9 cellular contexts compared by ENCODE assay signal in the genomic region with DNA sequence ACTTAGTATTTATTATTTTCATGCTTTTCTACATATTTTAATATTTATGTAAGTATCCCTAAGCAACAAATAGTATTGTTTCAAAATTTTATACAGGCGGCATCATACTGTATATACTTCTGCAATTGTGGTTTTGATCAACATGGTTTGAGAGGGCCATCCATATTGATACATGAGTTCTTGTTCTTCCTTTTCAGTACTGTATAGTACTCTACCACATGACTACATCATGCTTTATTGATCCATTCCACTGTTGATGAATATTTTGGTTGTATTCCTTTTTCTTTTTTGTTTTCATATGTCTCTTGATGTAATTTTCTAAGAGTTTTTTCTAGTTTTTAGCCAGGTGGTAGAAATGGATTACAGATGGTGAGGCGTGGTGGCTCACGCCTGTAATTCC.
"Had no signal": no experiment of that assay in that cellular context is flagged by ENCODE, and none has a peak within 500 bp of the region (broad histone marks: within the 10 kb centered on the region; RNA-seq: fewer than 3 reads in every experiment).

No MANE protein-coding gene starts in this region.

- H3K27ac ChIP-seq: HL-60 had no signal

- ATAC-seq: GM23338, HepG2 had no signal

- H3K27ac Mint-ChIP-seq: GM23338, H9, HFFc6, IgD-negative memory B cell had no signal

- H3K4me2 ChIP-seq: GM23338 had no signal

- H2AFZ ChIP-seq: GM23338 had no signal

- H3K4me3 ChIP-seq: GM23338 had no signal

- H3K4me1 Mint-ChIP-seq: GM23338, H9 had no signal

- FAIRE-seq: H1, H54, HepG2 had no signal

- H3K4me3 Mint-ChIP-seq: GM23338, H9, HFFc6, IgD-negative memory B cell had no signal

- H3K27me3 Mint-ChIP-seq: IgD-negative memory B cell had no signal

- H3K9me3 Mint-ChIP-seq: GM23338, H9, HFFc6, IgD-negative memory B cell had no signal

- DNase-seq: H9, HCEC 1CT, HFFc6 had no signal
